ENCODE assay signal across 8 cellular contexts in the genomic region with DNA sequence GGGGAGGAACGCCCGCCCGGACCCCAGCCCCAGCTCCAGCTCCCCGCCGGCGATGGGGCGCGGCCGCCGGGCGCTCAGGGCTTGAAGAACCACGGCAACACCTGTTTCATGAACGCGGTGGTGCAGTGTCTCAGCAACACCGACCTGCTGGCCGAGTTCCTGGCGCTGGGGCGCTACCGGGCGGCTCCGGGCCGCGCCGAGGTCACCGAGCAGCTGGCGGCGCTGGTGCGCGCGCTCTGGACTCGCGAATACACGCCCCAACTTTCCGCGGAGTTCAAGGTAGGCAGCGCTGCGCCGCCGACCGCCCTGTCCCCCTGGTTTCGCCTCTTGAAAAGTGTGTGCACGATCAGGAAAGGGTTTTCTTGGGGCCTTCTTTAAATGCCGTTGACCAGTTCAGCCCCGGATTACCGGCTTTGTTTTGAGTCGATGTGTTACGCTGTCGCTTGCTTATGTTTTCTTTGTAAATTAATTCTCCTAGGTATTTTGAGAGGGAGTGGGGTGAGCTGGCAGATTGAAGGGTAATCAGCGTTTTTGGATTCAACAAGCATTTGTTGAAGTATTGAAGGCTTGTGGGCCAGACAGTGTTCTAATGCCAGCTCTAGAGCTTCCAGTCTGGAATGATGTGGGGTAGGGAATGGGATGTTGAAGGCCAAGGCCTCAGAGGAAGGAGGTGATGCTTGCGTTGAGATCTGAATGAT. TPM values are rescaled to one million over a fixed set of nuclear protein-coding genes. Genes with fewer than 3 reads are reported as not detected.
DNase-seq lines count a peak whose midpoint lies in the region; ATAC-seq and TF ChIP-seq lines count a peak whose summit lies in the region.

No MANE protein-coding gene starts in this region.

- no peaks in the 10 kb centered on the region for H3K27me3 ChIP-seq in WERI-Rb-1 (ENCODE audit: insufficient read depth, low read depth, severe bottlenecking)
- no peaks in the 10 kb centered on the region for H3K27me3 ChIP-seq in esophagus (ENCODE audit: control insufficient read depth in 1 of 2, insufficient read depth in 2 of 2, low read length in 2 of 2)
- H3K27me3 ChIP-seq in neural cell (ENCODE audit: insufficient read depth, low read depth, low read length) = peaks cover 26% of the 10 kb centered on the region

- no peak for TF ChIP-seq EP300 in neural cell (conservative IDR thresholded peaks at IDR 0.05; ENCODE audit: poor library complexity, severe bottlenecking)

- H3K9ac ChIP-seq in neural cell (ENCODE audit: low read length) = peak overlapping the region; percentile 40

- 2% methylated on average over 50 of the region's 50 CpGs for WGBS in esophagus, 2 donors

- DNase-seq in DMS153 (lab: John Stamatoyannopoulos, UW) = peak; percentile 0
- DNase-seq in HT-29 (ENCODE audit: low spot score) = peak; percentile 62
- peak; percentile 59 for DNase-seq in WERI-Rb-1
- DNase-seq in hepatic stellate cell (ENCODE audit: low spot score) = no peak

- no peaks in the 10 kb centered on the region for H3K36me3 ChIP-seq in WERI-Rb-1
- no peaks in the 10 kb centered on the region for H3K36me3 ChIP-seq in esophagus (ENCODE audit: control insufficient read depth in 2 of 2, insufficient read depth in 2 of 2, low read length in 1 of 2)
- H3K36me3 ChIP-seq in neural cell (ENCODE audit: insufficient read depth, low read length) = no peaks in the 10 kb centered on the region

- peak overlapping the region; percentile 77 for H3K4me2 ChIP-seq in neural cell (ENCODE audit: low read length)

- no peaks in the 10 kb centered on the region for H3K4me1 ChIP-seq in esophagus (ENCODE audit: control insufficient read depth in 2 of 2, insufficient read depth in 2 of 2, low read length in 1 of 2)

- H2AFZ ChIP-seq in neural cell (ENCODE audit: low read depth, low read length) = no peak overlapping the region

- no peaks in the 10 kb centered on the region for H3F3A ChIP-seq in neural cell (ENCODE audit: insufficient read depth, low read length, poor library complexity, severe bottlenecking)

- peak; percentile 45; the same call in 1 of the 2 replicates for TF ChIP-seq CTCF in WERI-Rb-1 (IDR thresholded peaks at IDR 0.05; ENCODE audit: low read depth, low read length)
- TF ChIP-seq CTCF in neural cell (IDR thresholded peaks at IDR 0.05; ENCODE audit: poor library complexity, severe bottlenecking) = peak; percentile 35

- no peaks in the 10 kb centered on the region for H3K9me3 ChIP-seq in WERI-Rb-1 (ENCODE audit: severe bottlenecking)
- H3K9me3 ChIP-seq in esophagus (ENCODE audit: control insufficient read depth in 2 of 2, insufficient read depth in 1 of 2, low read depth in 1 of 2, low read length in 1 of 2) = no peaks in the 10 kb centered on the region
- H3K9me3 ChIP-seq in neural cell (ENCODE audit: low read length) = no peaks in the 10 kb centered on the region

- peak overlapping the region; percentile 88 for H3K4me3 ChIP-seq in WERI-Rb-1 (ENCODE audit: low read depth, low read length)
- H3K4me3 ChIP-seq in esophagus (ENCODE audit: low read depth in 1 of 2, low read length in 2 of 2) = peak overlapping the region; percentile 51 to 65
- H3K4me3 ChIP-seq in neural cell (ENCODE audit: low read length) = peak overlapping the region; percentile 68

- no peak for TF ChIP-seq RAD21 in neural cell (conservative IDR thresholded peaks at IDR 0.05)

- H4K20me1 ChIP-seq in neural cell (ENCODE audit: insufficient read depth) = no peaks in the 10 kb centered on the region

- H3K27ac ChIP-seq in WERI-Rb-1 = peak overlapping the region; percentile 80
- H3K27ac ChIP-seq in esophagus (ENCODE audit: low read depth in 2 of 2, low read length in 1 of 2) = peak overlapping the region; percentile 97 to 98
- no peak overlapping the region for H3K27ac ChIP-seq in neural cell (ENCODE audit: low read length)

- H3K79me2 ChIP-seq in neural cell (replicated peaks; ENCODE audit: insufficient read depth, low read length) = no peaks in the 10 kb centered on the region

- H3K9me2 ChIP-seq in neural cell (ENCODE audit: insufficient read depth, low read length) = no peaks in the 10 kb centered on the region

- ATAC-seq in HG03097 (IDR thresholded peaks at IDR 0.05; ENCODE audit: low FRiP score, unreplicated experiment) (no peak), GM19452 (IDR thresholded peaks at IDR 0.05; ENCODE audit: unreplicated experiment) (no peak)

TF ChIP-seq in neural cell, 6 proteins besides CTCF, POLR2A, EP300 and RAD21:
- no peak for TF ChIP-seq MXI1 (conservative IDR thresholded peaks at IDR 0.05; ENCODE audit: poor library complexity, severe bottlenecking)
- TF ChIP-seq SMC3 (conservative IDR thresholded peaks at IDR 0.05; ENCODE audit: poor library complexity) = no peak
- TF ChIP-seq TAF1 (IDR thresholded peaks at IDR 0.05; ENCODE audit: low read depth) = no peak
- no peak for TF ChIP-seq EZH2 (IDR thresholded peaks at IDR 0.05; ENCODE audit: borderline replicate concordance, insufficient read depth, low read length, poor library complexity, severe bottlenecking)
- TF ChIP-seq, protein P1, sequence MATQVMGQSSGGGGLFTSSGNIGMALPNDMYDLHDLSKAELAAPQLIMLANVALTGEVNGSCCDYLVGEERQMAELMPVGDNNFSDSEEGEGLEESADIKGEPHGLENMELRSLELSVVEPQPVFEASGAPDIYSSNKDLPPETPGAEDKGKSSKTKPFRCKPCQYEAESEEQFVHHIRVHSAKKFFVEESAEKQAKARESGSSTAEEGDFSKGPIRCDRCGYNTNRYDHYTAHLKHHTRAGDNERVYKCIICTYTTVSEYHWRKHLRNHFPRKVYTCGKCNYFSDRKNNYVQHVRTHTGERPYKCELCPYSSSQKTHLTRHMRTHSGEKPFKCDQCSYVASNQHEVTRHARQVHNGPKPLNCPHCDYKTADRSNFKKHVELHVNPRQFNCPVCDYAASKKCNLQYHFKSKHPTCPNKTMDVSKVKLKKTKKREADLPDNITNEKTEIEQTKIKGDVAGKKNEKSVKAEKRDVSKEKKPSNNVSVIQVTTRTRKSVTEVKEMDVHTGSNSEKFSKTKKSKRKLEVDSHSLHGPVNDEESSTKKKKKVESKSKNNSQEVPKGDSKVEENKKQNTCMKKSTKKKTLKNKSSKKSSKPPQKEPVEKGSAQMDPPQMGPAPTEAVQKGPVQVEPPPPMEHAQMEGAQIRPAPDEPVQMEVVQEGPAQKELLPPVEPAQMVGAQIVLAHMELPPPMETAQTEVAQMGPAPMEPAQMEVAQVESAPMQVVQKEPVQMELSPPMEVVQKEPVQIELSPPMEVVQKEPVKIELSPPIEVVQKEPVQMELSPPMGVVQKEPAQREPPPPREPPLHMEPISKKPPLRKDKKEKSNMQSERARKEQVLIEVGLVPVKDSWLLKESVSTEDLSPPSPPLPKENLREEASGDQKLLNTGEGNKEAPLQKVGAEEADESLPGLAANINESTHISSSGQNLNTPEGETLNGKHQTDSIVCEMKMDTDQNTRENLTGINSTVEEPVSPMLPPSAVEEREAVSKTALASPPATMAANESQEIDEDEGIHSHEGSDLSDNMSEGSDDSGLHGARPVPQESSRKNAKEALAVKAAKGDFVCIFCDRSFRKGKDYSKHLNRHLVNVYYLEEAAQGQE (IDR thresholded peaks at IDR 0.05; ENCODE audit: borderline replicate concordance) = no peak
- TF ChIP-seq POLR2AphosphoS5 (IDR thresholded peaks at IDR 0.05) = no peak

RNA-seq across cellular contexts. Expression of a gene that starts 0.7 kb away (rescaled TPM):
- total RNA-seq in HT-29 (2014; rRNA removed; shearing (Covaris generic)) = 13.6 and 21.7 TPM in 2 replicates
- polyA plus RNA-seq in esophagus = 1 to 10 TPM; 5.7 to 5.8 TPM
- polyA plus RNA-seq in neural cell = 0.46 and 0.53 TPM in 2 replicates
- 0.23 and 0.49 TPM in 2 replicates for polyA minus RNA-seq in neural cell
